ENCODE assay signal across 8 cellular contexts in genomic region chr13:46896346-46897138, GRCh38. TPM values are rescaled to one million over a fixed set of nuclear protein-coding genes. Genes with fewer than 3 reads are reported as not detected.
A peak's percentile ranks its signal among the peaks of the same experiment; 100 is the strongest.
DNase-seq lines count a peak whose midpoint lies in the region; ATAC-seq and TF ChIP-seq lines count a peak whose summit lies in the region.

HTR2A (minus strand) TSS chr13:46897053; CDS start chr13:46895906, 1,147 bp downstream.

- H3K4me3 ChIP-seq in endocrine pancreas (ENCODE audit: control insufficient read depth, insufficient read depth, low read length) = peak within 1 kb of the TSS; percentile 45

- H3K9ac ChIP-seq in endocrine pancreas (ENCODE audit: control insufficient read depth, insufficient read depth, low read length) = no peak within 1 kb of the TSS

- CTCF ChIA-PET in Calu3 (lab: Charles Lee) = interaction anchor here (1.6 kb wide), 1 partner anchor 563 kb away, joined by 3 read pairs; no protein-coding TSS in a partner anchor

- no peaks in the 10 kb centered on the region for H3K9me3 Mint-ChIP-seq in Calu3 (ENCODE audit: low read depth, unreplicated experiment)
- no peaks in the 10 kb centered on the region for H3K9me3 Mint-ChIP-seq in nephron progenitor cell

- no peaks in the 10 kb centered on the region for H3K4me1 ChIP-seq in endocrine pancreas (ENCODE audit: control insufficient read depth, insufficient read depth, low read length)

- H3K9me3 ChIP-seq in endocrine pancreas (ENCODE audit: control insufficient read depth, low read length) = no peaks in the 10 kb centered on the region

- BruUV-seq in Calu3 (replicated peaks; lab: Mats Ljungman, UMichigan) = no TSS peak

- TF ChIP-seq CTCF in Calu3 (IDR thresholded peaks at IDR 0.05; ENCODE audit: unreplicated experiment) (no peak), nephron progenitor cell (IDR thresholded peaks at IDR 0.05) (no peak)

- H3K36me3 Mint-ChIP-seq in Calu3 (ENCODE audit: insufficient read depth, unreplicated experiment) (peaks cover 9% of the 10 kb centered on the region), nephron progenitor cell (ENCODE audit: low read depth) (no peaks in the 10 kb centered on the region)

- H3K4me1 Mint-ChIP-seq in Calu3 (ENCODE audit: low read depth, unreplicated experiment) (peaks cover 9% of the 10 kb centered on the region), nephron progenitor cell (peaks cover 29% of the 10 kb centered on the region)

- peak within 1 kb of the TSS; percentile 73 for H3K4me3 Mint-ChIP-seq in Calu3 (ENCODE audit: low read depth, unreplicated experiment)
- H3K4me3 Mint-ChIP-seq in nephron progenitor cell = peak within 1 kb of the TSS; percentile 37

- no peak for ATAC-seq in HG03025 (IDR thresholded peaks at IDR 0.05; ENCODE audit: low FRiP score, unreplicated experiment)

- intact Hi-C loops in Calu3 (cut with micrococcal nuclease; ENCODE audit: unreplicated experiment) = no loop called here

- H3K27ac Mint-ChIP-seq in Calu3 (ENCODE audit: unreplicated experiment) = no peak within 1 kb of the TSS
- no peak within 1 kb of the TSS for H3K27ac Mint-ChIP-seq in nephron progenitor cell

- peaks cover 36% of the 10 kb centered on the region for H3K27me3 Mint-ChIP-seq in Calu3 (ENCODE audit: unreplicated experiment)
- peaks cover 24% of the 10 kb centered on the region for H3K27me3 Mint-ChIP-seq in nephron progenitor cell (ENCODE audit: low read depth, poor library complexity)

- no peaks in the 10 kb centered on the region for H3K27me3 ChIP-seq in endocrine pancreas (ENCODE audit: control insufficient read depth, insufficient read depth, low read length)

- H3K36me3 ChIP-seq in endocrine pancreas (ENCODE audit: control insufficient read depth, insufficient read depth, low read length) = no peaks in the 10 kb centered on the region

- DNase-seq in Calu3 (no peak), NOMO-1 treated with DMSO at 0.1 percent for 48 hours (lab: John Stamatoyannopoulos, UW; ENCODE audit: unreplicated experiment) (peak; percentile 16), nephron progenitor cell (peak; percentile 36), SK-N-DZ (ENCODE audit: low spot score) (no peak), NCI-H446 (lab: John Stamatoyannopoulos, UW) (no peak), HPDE6-E6E7 (ENCODE audit: extremely low spot score) (no peak)

RNA-seq across cellular contexts. Expression of gene HTR2A, which starts in this region (rescaled TPM):
- not detected in 2 replicates for total RNA-seq in Calu3 (2022)
- not detected in 2 replicates for polyA plus RNA-seq in SK-N-DZ (2014; cell fraction: cytosol; rRNA removed)
- polyA plus RNA-seq in SK-N-DZ (2014; cell fraction: nucleus; rRNA removed) = not detected in 2 replicates

Comparison
In these comparisons a context has a peak if more than half of its experiments do, and no peak if none do; other contexts are left out.
1. DNase-seq: peak in NOMO-1 treated with DMSO at 0.1 percent for 48 hours (single experiment) and nephron progenitor cell (single experiment); none in Calu3 (single experiment), SK-N-DZ (single experiment), NCI-H446 (0 of 2) and HPDE6-E6E7 (single experiment).